Comparison of ENCODE assay signal across 17 cellular contexts in the genomic region with DNA sequence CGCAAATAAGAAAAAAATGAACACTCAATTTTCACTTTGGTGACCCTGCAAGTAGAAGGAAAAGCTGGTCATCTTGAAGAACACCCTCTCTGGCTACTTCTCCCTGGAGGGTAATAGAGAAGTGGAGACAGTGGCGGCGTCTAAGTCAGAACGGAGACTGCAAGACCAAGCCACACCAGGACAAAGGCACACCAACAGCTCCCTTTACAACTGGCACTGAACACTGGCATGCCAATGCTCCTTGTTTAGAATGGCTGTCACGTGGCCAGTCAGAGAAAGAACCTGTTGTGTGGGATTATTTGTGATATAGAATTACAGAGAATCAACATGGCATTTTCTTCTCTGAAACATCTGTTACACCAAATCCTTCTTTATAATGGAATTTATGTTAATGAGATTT.
A peak's percentile ranks its signal among the peaks of the same experiment; 100 is the strongest.
DNase-seq lines count a peak whose midpoint lies in the region; FAIRE-seq and TF ChIP-seq lines count a peak whose summit lies in the region.
"Had no signal": no experiment of that assay in that cellular context is flagged by ENCODE, and none has a peak within 500 bp of the region (broad histone marks: within the 10 kb centered on the region; RNA-seq: fewer than 3 reads in every experiment).

No MANE protein-coding gene starts in this region.

- no peaks in the 10 kb centered on the region for H3K9me3 ChIP-seq in MG63

- H3K27ac ChIP-seq in temporal lobe (ENCODE audit: low read depth, low read length) = peak overlapping the region; percentile 52
- H3K27ac ChIP-seq: RWPE1 had no signal

- FAIRE-seq in H54 (lab: Jason Lieb, UNC) = no peak
- FAIRE-seq: small intestine had no signal

- TF ChIP-seq CTCF in brain (conservative IDR thresholded peaks at IDR 0.05) = no peak

- H3K27ac Mint-ChIP-seq in activated naive CD8-positive, alpha-beta T cell = peak overlapping the region; percentile 37
- no peak overlapping the region for H3K27ac Mint-ChIP-seq in activated naive CD8-positive, alpha-beta T cell treated with anti-CD3 and anti-CD28 coated beads for 36 hours
- peak overlapping the region in 4 of 5 experiments; percentile 13 to 73 (median 28) for H3K27ac Mint-ChIP-seq in brain
- H3K27ac Mint-ChIP-seq: activated CD4-positive, alpha-beta T cell treated with anti-CD3 and anti-CD28 coated beads for 36 hours; activated naive CD4-positive, alpha-beta T cell treated with anti-CD3 and anti-CD28 coated beads, Interleukin-2, amount 50 U/mL, for 72 hours; T-helper 2 cell treated with Interferon-gamma antibody and Interleukin-4, amounts not matched to agents 5 μg/mL and 100 μg/mL, for 36 hours had no signal

- DNase-seq in activated naive CD8-positive, alpha-beta T cell treated with anti-CD3 and anti-CD28 coated beads for 36 hours = no peak
- DNase-seq in medulla oblongata (ENCODE audit: extremely low spot score) (peak; percentile 86), MG63 (no peak), NCI-H748 treated with DMSO at 0.1 percent for 48 hours (lab: John Stamatoyannopoulos, UW) (no peak), H54 (ENCODE audit: insufficient read length, low spot score) (no peak)
- DNase-seq: activated CD4-positive, alpha-beta T cell treated with anti-CD3 and anti-CD28 coated beads for 36 hours; cerebellar nuclear complex; KG1; nephron progenitor cell; small intestine; stimulated activated naive CD4-positive, alpha-beta T cell treated with Interleukin-2 at 50 U/mL for 16 hours had no signal

- H3K36me3 Mint-ChIP-seq in activated naive CD8-positive, alpha-beta T cell = peaks cover 11% of the 10 kb centered on the region
- peaks cover 13% of the 10 kb centered on the region for H3K36me3 Mint-ChIP-seq in activated naive CD8-positive, alpha-beta T cell treated with anti-CD3 and anti-CD28 coated beads for 36 hours
- peaks cover 69% of the 10 kb centered on the region for H3K36me3 Mint-ChIP-seq in brain

- no peaks in the 10 kb centered on the region for H3K9me3 Mint-ChIP-seq in activated naive CD8-positive, alpha-beta T cell (ENCODE audit: low read depth)
- no peaks in the 10 kb centered on the region for H3K9me3 Mint-ChIP-seq in activated naive CD8-positive, alpha-beta T cell treated with anti-CD3 and anti-CD28 coated beads for 36 hours
- H3K9me3 Mint-ChIP-seq in brain = peaks cover 0 to 2% (median 0%) of the 10 kb centered on the region in 5 experiments
- H3K9me3 Mint-ChIP-seq: activated naive CD4-positive, alpha-beta T cell treated with anti-CD3 and anti-CD28 coated beads, Interleukin-2, amount 50 U/mL, for 72 hours; nephron progenitor cell; T-helper 2 cell treated with Interferon-gamma antibody and Interleukin-4, amounts not matched to agents 5 μg/mL and 100 μg/mL, for 36 hours had no signal

- no peaks in the 10 kb centered on the region for H3K27me3 Mint-ChIP-seq in activated naive CD8-positive, alpha-beta T cell
- no peaks in the 10 kb centered on the region for H3K27me3 Mint-ChIP-seq in activated naive CD8-positive, alpha-beta T cell treated with anti-CD3 and anti-CD28 coated beads for 36 hours
- no peaks in the 10 kb centered on the region for H3K27me3 Mint-ChIP-seq in brain
- H3K27me3 Mint-ChIP-seq: activated CD4-positive, alpha-beta T cell treated with anti-CD3 and anti-CD28 coated beads for 36 hours had no signal

- H3K4me3 ChIP-seq in MG63 = no peak overlapping the region

- TF ChIP-seq POLR2A in H54 (IDR thresholded peaks at IDR 0.05; ENCODE audit: low read depth, low read length) = no peak

- H3K4me3 Mint-ChIP-seq in activated naive CD8-positive, alpha-beta T cell = no peak overlapping the region
- H3K4me3 Mint-ChIP-seq in activated naive CD8-positive, alpha-beta T cell treated with anti-CD3 and anti-CD28 coated beads for 36 hours = no peak overlapping the region
- no peak overlapping the region for H3K4me3 Mint-ChIP-seq in brain
- H3K4me3 Mint-ChIP-seq: activated CD4-positive, alpha-beta T cell treated with anti-CD3 and anti-CD28 coated beads for 36 hours; nephron progenitor cell; T-helper 2 cell treated with Interferon-gamma antibody and Interleukin-4, amounts not matched to agents 5 μg/mL and 100 μg/mL, for 36 hours had no signal

- peaks cover 43% of the 10 kb centered on the region for H3K36me3 ChIP-seq in MG63

- H3K27me3 ChIP-seq in MG63 = no peaks in the 10 kb centered on the region

- peaks cover 7% of the 10 kb centered on the region for H3K4me1 Mint-ChIP-seq in activated naive CD8-positive, alpha-beta T cell (ENCODE audit: low read depth)
- peaks cover 5% of the 10 kb centered on the region for H3K4me1 Mint-ChIP-seq in activated naive CD8-positive, alpha-beta T cell treated with anti-CD3 and anti-CD28 coated beads for 36 hours
- peaks cover 24% of the 10 kb centered on the region for H3K4me1 Mint-ChIP-seq in brain
- H3K4me1 Mint-ChIP-seq: nephron progenitor cell had no signal
